In genomic region chr12:127238061-127238460, GRCh38 we compare ENCODE assay signal across 22 cellular contexts.
DNase-seq lines count a peak whose midpoint lies in the region; ATAC-seq, FAIRE-seq and TF ChIP-seq lines count a peak whose summit lies in the region.
"Had no signal": no experiment of that assay in that cellular context is flagged by ENCODE, and none has a peak within 500 bp of the region (broad histone marks: within the 10 kb centered on the region; RNA-seq: fewer than 3 reads in every experiment).

No MANE protein-coding gene starts in this region.

- CTCF ChIA-PET in K562 (lab: Yijun Ruan, JAX; ENCODE audit: low intra/inter-chr PET ratio) = no interaction called here

- H3K4me1 ChIP-seq in K562 (replicated peaks in 1 of 2; ENCODE audit: control insufficient read depth in 2 of 2, insufficient read depth in 2 of 2, low read length in 2 of 2) (peaks cover 2 to 14% of the 10 kb centered on the region in 2 experiments; a peak in 3 of 5 replicates), upper lobe of right lung (no peaks in the 10 kb centered on the region), adrenal gland (replicated peaks in 1 of 2) (no peaks in the 10 kb centered on the region)
- H3K4me1 ChIP-seq: Caco-2, HAP-1, Peyer's patch had no signal

- intact Hi-C loops in K562 (cut with micrococcal nuclease) = no loop called here
- intact Hi-C loops in upper lobe of right lung (cut with DNase I) = no loop called here
- intact Hi-C loops in adrenal gland (cut with DNase I) = no loop called here

- ATAC-seq in K562 = no peak
- ATAC-seq in upper lobe of right lung = peak; percentile 12
- ATAC-seq: SK-N-SH treated with all-trans-retinoic acid at 6 μM for 48 hours had no signal

- H3K9ac ChIP-seq in K562 (ENCODE audit: insufficient read depth in 1 of 2, low read depth in 2 of 2, low read length in 2 of 2) = no peak overlapping the region

- BruUV-seq in K562 (replicated peaks; lab: Mats Ljungman, UMichigan) = no TSS peak

- H3K4me2 ChIP-seq in K562 (ENCODE audit: insufficient read depth, low read length) = no peak overlapping the region

- no peak overlapping the region for H3K4me3 ChIP-seq in K562
- no peak overlapping the region for H3K4me3 ChIP-seq in upper lobe of right lung
- no peak overlapping the region for H3K4me3 ChIP-seq in adrenal gland
- H3K4me3 ChIP-seq: HAP-1, Peyer's patch had no signal

- in situ Hi-C loops in K562 (cut with MboI) = no loop called here

- 13% methylated on average over 4 of the region's 4 CpGs for WGBS in K562 (ENCODE audit: insufficient coverage, low coverage, missing lambda C conversion rate)
- WGBS in adrenal gland, 4 donors = 88 to 90% (median 89%) methylated on average over 4 of the region's 4 CpGs

- no peaks in the 10 kb centered on the region for H4K20me1 ChIP-seq in K562 (replicated peaks; ENCODE audit: control insufficient read depth, insufficient read depth, low read length)

- POLR2A ChIA-PET in K562 (lab: Yijun Ruan, JAX) = no interaction called here

- H3K9me1 ChIP-seq in K562 (ENCODE audit: control insufficient read depth, insufficient read depth, low read length) = no peaks in the 10 kb centered on the region

- H3K27ac ChIP-seq in K562 (ENCODE audit: extremely low read depth, low read depth, low read length) (no peak overlapping the region), upper lobe of right lung (no peak overlapping the region), adrenal gland (no peak overlapping the region)
- H3K27ac ChIP-seq: C4-2B, Peyer's patch had no signal

- no peaks in the 10 kb centered on the region for H3K79me2 ChIP-seq in K562 (ENCODE audit: control insufficient read depth, insufficient read depth, low read length)

- H3K9me3 ChIP-seq in K562 (replicated peaks; ENCODE audit: control insufficient read depth, insufficient read depth, low read depth, low read length) (no peaks in the 10 kb centered on the region), upper lobe of right lung (no peaks in the 10 kb centered on the region), adrenal gland (replicated peaks in 1 of 3) (no peaks in the 10 kb centered on the region)
- H3K9me3 ChIP-seq: Caco-2, HAP-1, Peyer's patch had no signal

- no peak for FAIRE-seq in K562 (lab: Jason Lieb, UNC)
- FAIRE-seq: G401.6, GM12891 had no signal

- DNase-seq in MV-4-11 (lab: John Stamatoyannopoulos, UW) (peak; percentile 68), K562 (ENCODE audit: extremely low read depth in 1 of 4, low spot score in 3 of 4) (no peak), foreskin melanocyte (peak; percentile 74), upper lobe of right lung (no peak), NCI-H146 treated with DMSO at 0.1 percent for 48 hours (lab: John Stamatoyannopoulos, UW; ENCODE audit: unreplicated experiment) (no peak), DMS153 treated with DMSO at 0.1 percent for 48 hours (lab: John Stamatoyannopoulos, UW; ENCODE audit: unreplicated experiment) (no peak), adrenal gland (no peak)
- DNase-seq: Caco-2, DMS79 treated with DMSO at 0.1 percent for 48 hours, Kasumi-1, NCI-H1092, NCI-H1694 treated with DMSO at 0.1 percent for 48 hours, NCI-H2171, NCI-H446 treated with DMSO at 0.1 percent for 48 hours, NCI-H774, Peyer's patch, Right ventricle myocardium superior had no signal

- H3K27me3 ChIP-seq in K562 (ENCODE audit: control insufficient read depth in 2 of 2, insufficient read depth in 2 of 2, low read length in 2 of 2) (peaks cover 0 to 5% of the 10 kb centered on the region in 2 experiments; a peak in 1 of 5 replicates), upper lobe of right lung (no peaks in the 10 kb centered on the region), adrenal gland (peaks cover 8% of the 10 kb centered on the region)
- H3K27me3 ChIP-seq: Peyer's patch had no signal

- no peak overlapping the region for H2AFZ ChIP-seq in K562 (ENCODE audit: low read depth, low read length)

- TF ChIP-seq CTCF in K562 (IDR thresholded peaks at IDR 0.05 in 2 of 3, conservative IDR thresholded peaks at IDR 0.05 in 1 of 3; ENCODE audit: insufficient read depth in 2 of 3, low read depth in 1 of 3, low read length in 3 of 3) = no peak
- no peak for TF ChIP-seq CTCF in upper lobe of right lung (IDR thresholded peaks at IDR 0.05)
- TF ChIP-seq CTCF in adrenal gland (IDR thresholded peaks at IDR 0.05) = no peak

- no peak for TF ChIP-seq POLR2A in K562 (conservative IDR thresholded peaks at IDR 0.05)
- TF ChIP-seq POLR2A in adrenal gland (IDR thresholded peaks at IDR 0.05) = no peak

- TF ChIP-seq RAD21 in K562 (CRISPR knock-in tag; conservative IDR thresholded peaks at IDR 0.05 in 1 of 2, IDR thresholded peaks at IDR 0.05 in 1 of 2) = no peak

- no peak for TF ChIP-seq EP300 in K562 (IDR thresholded peaks at IDR 0.05; ENCODE audit: low read length)

- no peaks in the 10 kb centered on the region for H3K36me3 ChIP-seq in K562 (ENCODE audit: control insufficient read depth, insufficient read depth, low read length)
- H3K36me3 ChIP-seq in upper lobe of right lung = no peaks in the 10 kb centered on the region
- H3K36me3 ChIP-seq in adrenal gland (replicated peaks in 1 of 2) = no peaks in the 10 kb centered on the region
- H3K36me3 ChIP-seq: HAP-1, Peyer's patch had no signal

TF ChIP-seq in K562, 482 proteins besides CTCF, POLR2A, EP300 and RAD21:
- 0 out of 2 replicates have a peak, but pooled peaks have one; percentile 6 for TF ChIP-seq ZNF316 (IDR thresholded peaks at IDR 0.05)
- peak; percentile 36; the same call in 1 of the 2 replicates for TF ChIP-seq MAFG (tag; conservative IDR thresholded peaks at IDR 0.05)
- no peak for TF ChIP-seq BHLHE40 (IDR thresholded peaks at IDR 0.05; ENCODE audit: low read length)
- no peak for TF ChIP-seq NRF1 (conservative IDR thresholded peaks at IDR 0.05 in 1 of 2, IDR thresholded peaks at IDR 0.05 in 1 of 2)
- no peak for TF ChIP-seq CHD4 (IDR thresholded peaks at IDR 0.05; ENCODE audit: insufficient read depth, insufficient replicate concordance, low read depth, low read length, poor library complexity, severe bottlenecking)

Comparison
In these comparisons a context has a peak if more than half of its experiments do, and no peak if none do; other contexts are left out.
1. DNase-seq: peak in MV-4-11 (single experiment) and foreskin melanocyte (single experiment); none in K562 (0 of 4), upper lobe of right lung (single experiment), NCI-H146 treated with DMSO at 0.1 percent for 48 hours (single experiment), DMS153 treated with DMSO at 0.1 percent for 48 hours (single experiment) and adrenal gland (0 of 7).